In genomic region chr3:16140116-16140893, GRCh38 we compare ENCODE assay signal across 2 cellular contexts.
TF ChIP-seq lines count a peak whose summit lies in the region.

No MANE protein-coding gene starts in this region.

TF ChIP-seq in IMR-90, 13 proteins besides CTCF, POLR2A, EP300 and RAD21:
- TF ChIP-seq NFE2L2 (IDR thresholded peaks at IDR 0.05; ENCODE audit: low read depth, low read length) (no peak), FOS (IDR thresholded peaks at IDR 0.05; ENCODE audit: low read depth, low read length) (peak; percentile 45; the same call in 1 of the 2 replicates)

TF ChIP-seq in endothelial cell of umbilical vein, 7 proteins besides CTCF, POLR2A, EP300 and RAD21:
- TF ChIP-seq MYC (IDR thresholded peaks at IDR 0.05; ENCODE audit: low read depth, low read length) (no peak), MAX (IDR thresholded peaks at IDR 0.05; ENCODE audit: insufficient read depth, insufficient read length) (no peak), FOS (IDR thresholded peaks at IDR 0.05; ENCODE audit: borderline replicate concordance, insufficient read depth, low read length) (peak; percentile 67), GATA2 (IDR thresholded peaks at IDR 0.05; ENCODE audit: insufficient read depth, insufficient read length, low read depth, low read length) (peak; percentile 40), EZH2 (IDR thresholded peaks at IDR 0.05; ENCODE audit: borderline replicate concordance, low read depth, low read length, severe bottlenecking) (no peak), POLR2AphosphoS5 (IDR thresholded peaks at IDR 0.05; ENCODE audit: insufficient read depth, low read depth, low read length) (peak; percentile 60), JUN (IDR thresholded peaks at IDR 0.05; ENCODE audit: borderline replicate concordance, insufficient read depth, insufficient read length, low read depth) (no peak)
